In genomic region chr19:48501446-48501960, GRCh38 we compare ENCODE assay signal across 10 cellular contexts. TPM values are rescaled to one million over a fixed set of nuclear protein-coding genes. Genes with fewer than 3 reads are reported as not detected.
DNase-seq lines count a peak whose midpoint lies in the region; ATAC-seq and TF ChIP-seq lines count a peak whose summit lies in the region.
"Had no signal": no experiment of that assay in that cellular context is flagged by ENCODE, and none has a peak within 500 bp of the region (broad histone marks: within the 10 kb centered on the region; RNA-seq: fewer than 3 reads in every experiment).

No MANE protein-coding gene starts in this region.

- peak overlapping the region; percentile 68 for H3K4me3 ChIP-seq in NT2/D1 (ENCODE audit: insufficient read length, low read depth)
- H3K4me3 ChIP-seq in stomach, result peak overlapping the region; percentile 24 to 48 (median 28)
- no peak overlapping the region for H3K4me3 ChIP-seq in BE2C (ENCODE audit: low read depth, low read length)
- H3K4me3 ChIP-seq: ovary had no signal

- H3K9me3 ChIP-seq in NT2/D1 (ENCODE audit: insufficient read depth, low read length), result no peaks in the 10 kb centered on the region
- H3K9me3 ChIP-seq in stomach, result no peaks in the 10 kb centered on the region
- no peaks in the 10 kb centered on the region for H3K9me3 ChIP-seq in BE2C
- H3K9me3 ChIP-seq: ovary had no signal

- peak overlapping the region; percentile 74 for H3K9ac ChIP-seq in NT2/D1 (ENCODE audit: insufficient read length, low read depth)

- peaks cover 6% of the 10 kb centered on the region for H3K27me3 Mint-ChIP-seq in activated T-helper 2 cell treated with anti-CD3 and anti-CD28 coated beads, Interferon-gamma antibody, Interleukin-2, Interleukin-4, amounts not matched to agents 10 μg/mL and 5 μg/mL and 100 μg/mL, durations not matched to agents 14 hours and 24 hours and 36 hours (ENCODE audit: low read depth)
- peaks cover 2 to 6% (median 4%) of the 10 kb centered on the region in 3 donors for H3K27me3 Mint-ChIP-seq in immature natural killer cell (ENCODE audit: low read depth in 3 of 3)

- no peaks in the 10 kb centered on the region for H3K9me3 Mint-ChIP-seq in activated T-helper 2 cell treated with anti-CD3 and anti-CD28 coated beads, Interferon-gamma antibody, Interleukin-2, Interleukin-4, amounts not matched to agents 10 μg/mL and 5 μg/mL and 100 μg/mL, durations not matched to agents 14 hours and 24 hours and 36 hours
- H3K9me3 Mint-ChIP-seq in immature natural killer cell, result no peaks in the 10 kb centered on the region

- no peaks in the 10 kb centered on the region for H3K36me3 ChIP-seq in NT2/D1 (ENCODE audit: insufficient read depth, insufficient read length, low read length)
- no peaks in the 10 kb centered on the region for H3K36me3 ChIP-seq in stomach
- no peaks in the 10 kb centered on the region for H3K36me3 ChIP-seq in BE2C
- H3K36me3 ChIP-seq: ovary had no signal

- no peak for TF ChIP-seq POLR2A in stomach (IDR thresholded peaks at IDR 0.05)

- ATAC-seq in Right ventricle myocardium superior (ENCODE audit: poor library complexity) (peak; percentile 27), HG02571 (IDR thresholded peaks at IDR 0.05; ENCODE audit: unreplicated experiment) (no peak)

- peak overlapping the region in 3 of 5 donors; percentile 2 to 46 (median 29) for H3K27ac ChIP-seq in stomach
- H3K27ac ChIP-seq: ovary had no signal

- no peaks in the 10 kb centered on the region for H3K36me3 Mint-ChIP-seq in activated T-helper 2 cell treated with anti-CD3 and anti-CD28 coated beads, Interferon-gamma antibody, Interleukin-2, Interleukin-4, amounts not matched to agents 10 μg/mL and 5 μg/mL and 100 μg/mL, durations not matched to agents 14 hours and 24 hours and 36 hours (ENCODE audit: low read depth)
- H3K36me3 Mint-ChIP-seq in immature natural killer cell, result no peaks in the 10 kb centered on the region

- DNase-seq in Right ventricle myocardium superior, result no peak
- no peak for DNase-seq in cardiac septum (ENCODE audit: low spot score)
- DNase-seq in NT2/D1 (ENCODE audit: low read depth, low spot score), result peak; percentile 90
- DNase-seq in activated T-helper 2 cell treated with anti-CD3 and anti-CD28 coated beads, Interferon-gamma antibody, Interleukin-2, Interleukin-4, amounts not matched to agents 10 μg/mL and 5 μg/mL and 100 μg/mL, durations not matched to agents 14 hours and 24 hours and 36 hours (ENCODE audit: low spot score), result peak; percentile 60
- DNase-seq in immature natural killer cell, result peak in 2 of 3 donors; percentile 26 to 28
- DNase-seq in stomach, result peak; percentile 70
- no peak for DNase-seq in BE2C

- intact Hi-C loops in Right ventricle myocardium superior (cut with DNase I) (no loop called here), cardiac septum (cut with DNase I) (no loop called here), stomach (cut with DNase I; ENCODE audit: low total_unique reads) (no loop called here)
- intact Hi-C loops in activated T-helper 2 cell treated with anti-CD3 and anti-CD28 coated beads, Interferon-gamma antibody, Interleukin-2, Interleukin-4, amounts not matched to agents 10 μg/mL and 5 μg/mL and 100 μg/mL, durations not matched to agents 14 hours and 24 hours and 36 hours (cut with micrococcal nuclease), result no loop called here

- no peak overlapping the region for H3K27ac Mint-ChIP-seq in activated T-helper 2 cell treated with anti-CD3 and anti-CD28 coated beads, Interferon-gamma antibody, Interleukin-2, Interleukin-4, amounts not matched to agents 10 μg/mL and 5 μg/mL and 100 μg/mL, durations not matched to agents 14 hours and 24 hours and 36 hours
- no peak overlapping the region for H3K27ac Mint-ChIP-seq in immature natural killer cell

- peaks cover 3% of the 10 kb centered on the region for H3K4me1 ChIP-seq in NT2/D1 (ENCODE audit: insufficient read depth, insufficient read length)
- H3K4me1 ChIP-seq in stomach, result peaks cover 26 to 41% (median 35%) of the 10 kb centered on the region in 4 donors
- 0 out of 2 replicates have a peak, but pooled peaks cover 3% of the 10 kb centered on the region for H3K4me1 ChIP-seq in BE2C

- peaks cover 6% of the 10 kb centered on the region for H3K4me1 Mint-ChIP-seq in activated T-helper 2 cell treated with anti-CD3 and anti-CD28 coated beads, Interferon-gamma antibody, Interleukin-2, Interleukin-4, amounts not matched to agents 10 μg/mL and 5 μg/mL and 100 μg/mL, durations not matched to agents 14 hours and 24 hours and 36 hours (ENCODE audit: low read depth)
- peaks cover 6 to 13% of the 10 kb centered on the region in 2 donors for H3K4me1 Mint-ChIP-seq in immature natural killer cell

- WGBS in stomach, 5 donors, result 1 to 11% (median 3%) methylated on average over 12 to 17 of the region's 17 CpGs

- H3K27me3 ChIP-seq in NT2/D1 (ENCODE audit: insufficient read depth, insufficient read length) (peaks cover 4% of the 10 kb centered on the region), stomach (peaks cover 0 to 59% (median 29%) of the 10 kb centered on the region in 3 donors), BE2C (peaks cover 36% of the 10 kb centered on the region)

- no peak for TF ChIP-seq CTCF in stomach (IDR thresholded peaks at IDR 0.05)
- no peak for TF ChIP-seq CTCF in BE2C (IDR thresholded peaks at IDR 0.05; ENCODE audit: low read depth, low read length)

- peak overlapping the region; percentile 55 for H3K4me3 Mint-ChIP-seq in activated T-helper 2 cell treated with anti-CD3 and anti-CD28 coated beads, Interferon-gamma antibody, Interleukin-2, Interleukin-4, amounts not matched to agents 10 μg/mL and 5 μg/mL and 100 μg/mL, durations not matched to agents 14 hours and 24 hours and 36 hours (ENCODE audit: low read depth)
- H3K4me3 Mint-ChIP-seq in immature natural killer cell, result peak overlapping the region in 4 of 5 donors; percentile 25 to 70 (median 49)

- no peak for TF ChIP-seq EP300 in stomach (IDR thresholded peaks at IDR 0.05)

RNA-seq across cellular contexts. Expression of gene LMTK3, which starts 10.1 kb away (rescaled TPM):
- 0.70 TPM for total RNA-seq in Right ventricle myocardium superior
- 3.0 TPM for total RNA-seq in cardiac septum
- total RNA-seq in activated T-helper 2 cell treated with anti-CD3 and anti-CD28 coated beads, Interferon-gamma antibody, Interleukin-2, Interleukin-4, amounts not matched to agents 10 μg/mL and 5 μg/mL and 100 μg/mL, durations not matched to agents 14 hours and 24 hours and 36 hours, result 3.1 and 5.1 TPM in 2 replicates
- polyA plus RNA-seq in immature natural killer cell, result not detected
- 10 to 100 TPM in 1 of 5 donors, 1 to 10 TPM in 1, under 1 TPM in 2, not detected in 1; 0.45 to 23.5 (median 1.1) TPM for total RNA-seq in stomach
- polyA plus RNA-seq in stomach, result 1 to 10 TPM; 1.1 to 3.5 (median 2.8) TPM
- 6.4 TPM for polyA plus RNA-seq in BE2C (2012; ENCODE audit: insufficient read depth, insufficient read length, low read depth)
- polyA plus RNA-seq: BJ had no signal

RNA-seq across cellular contexts. Expression of gene CYTH2, which starts 32.3 kb away (rescaled TPM):
- total RNA-seq in Right ventricle myocardium superior (29.8 TPM), cardiac septum (46.4 TPM), stomach (100 to 1,000 TPM in 2 of 5 donors, 10 to 100 TPM in 3; 39.3 to 229 (median 75.9) TPM)
- total RNA-seq in activated T-helper 2 cell treated with anti-CD3 and anti-CD28 coated beads, Interferon-gamma antibody, Interleukin-2, Interleukin-4, amounts not matched to agents 10 μg/mL and 5 μg/mL and 100 μg/mL, durations not matched to agents 14 hours and 24 hours and 36 hours, result 37.7 and 38.6 TPM in 2 replicates
- polyA plus RNA-seq in immature natural killer cell (10 to 100 TPM; 14.4 to 37.6 (median 29.6) TPM), stomach (10 to 100 TPM; 46.3 to 63.7 (median 48.8) TPM)
- polyA plus RNA-seq in BE2C (2012; ENCODE audit: insufficient read depth, insufficient read length, low read depth), result 97.8 TPM

RNA-seq across cellular contexts. Expression of gene KCNJ14, which starts 46.1 kb away (rescaled TPM):
- total RNA-seq in Right ventricle myocardium superior (0.24 TPM), cardiac septum (0.32 TPM), stomach (1 to 10 TPM in 2 of 5 donors, under 1 TPM in 1, not detected in 2; 0.92 to 4.6 (median 1.0) TPM)
- total RNA-seq in activated T-helper 2 cell treated with anti-CD3 and anti-CD28 coated beads, Interferon-gamma antibody, Interleukin-2, Interleukin-4, amounts not matched to agents 10 μg/mL and 5 μg/mL and 100 μg/mL, durations not matched to agents 14 hours and 24 hours and 36 hours, result 2.0 and 2.1 TPM in 2 replicates
- polyA plus RNA-seq in immature natural killer cell (under 1 TPM in 2 of 3 donors, not detected in 1; 0.06 to 0.07 TPM), stomach (under 1 TPM in 2 of 3 donors, not detected in 1; 0.19 to 0.75 TPM)
- 4.9 TPM for polyA plus RNA-seq in BE2C (2012; ENCODE audit: insufficient read depth, insufficient read length, low read depth)

RNA-seq across cellular contexts. Expression of gene SULT2B1, which starts 50.5 kb away (rescaled TPM):
- total RNA-seq in Right ventricle myocardium superior (0.22 TPM), cardiac septum (0.19 TPM), stomach (1 to 10 TPM in 2 of 5 donors, not detected in 3; 2.6 to 3.1 TPM)
- total RNA-seq in activated T-helper 2 cell treated with anti-CD3 and anti-CD28 coated beads, Interferon-gamma antibody, Interleukin-2, Interleukin-4, amounts not matched to agents 10 μg/mL and 5 μg/mL and 100 μg/mL, durations not matched to agents 14 hours and 24 hours and 36 hours, result not detected in 2 replicates
- polyA plus RNA-seq in immature natural killer cell (not detected), stomach (10 to 100 TPM in 1 of 3 donors, 1 to 10 TPM in 2; 2.0 to 46.8 (median 5.0) TPM)
- not detected for polyA plus RNA-seq in BE2C (2012; ENCODE audit: insufficient read depth, insufficient read length, low read depth)

RNA-seq across cellular contexts. Expression of gene GRWD1, which starts 55.7 kb away (rescaled TPM):
- 16.9 TPM for total RNA-seq in Right ventricle myocardium superior
- total RNA-seq in cardiac septum, result 17.5 TPM
- total RNA-seq in activated T-helper 2 cell treated with anti-CD3 and anti-CD28 coated beads, Interferon-gamma antibody, Interleukin-2, Interleukin-4, amounts not matched to agents 10 μg/mL and 5 μg/mL and 100 μg/mL, durations not matched to agents 14 hours and 24 hours and 36 hours, result 77.6 and 77.8 TPM in 2 replicates
- polyA plus RNA-seq in immature natural killer cell, result 10 to 100 TPM; 32.3 to 42.4 (median 34.6) TPM
- total RNA-seq in stomach, result 10 to 100 TPM in 4 of 5 donors, 1 to 10 TPM in 1; 5.8 to 49.4 (median 18.5) TPM
- 10 to 100 TPM in 2 of 3 donors, 1 to 10 TPM in 1; 7.6 to 13.9 (median 12.8) TPM for polyA plus RNA-seq in stomach
- polyA plus RNA-seq in BE2C (2012; ENCODE audit: insufficient read depth, insufficient read length, low read depth), result 82.6 TPM

Comparison
In these comparisons a context has a peak if more than half of its experiments do, and no peak if none do; other contexts are left out.
1. DNase-seq: peak in NT2/D1 (single experiment), activated T-helper 2 cell treated with anti-CD3 and anti-CD28 coated beads, Interferon-gamma antibody, Interleukin-2, Interleukin-4, amounts not matched to agents 10 μg/mL and 5 μg/mL and 100 μg/mL, durations not matched to agents 14 hours and 24 hours and 36 hours (single experiment), immature natural killer cell (2 of 3) and stomach (single experiment); none in Right ventricle myocardium superior (single experiment), cardiac septum (single experiment) and BE2C (single experiment).